Comparison of ENCODE assay signal across 7 cellular contexts in genomic region chr7:104980969-104981670, GRCh38. TPM values are rescaled to one million over a fixed set of nuclear protein-coding genes. Genes with fewer than 3 reads are reported as not detected.
DNase-seq lines count a peak whose midpoint lies in the region; ATAC-seq and TF ChIP-seq lines count a peak whose summit lies in the region.

No MANE protein-coding gene starts in this region.

- no peaks in the 10 kb centered on the region for H3K36me3 Mint-ChIP-seq in naive thymus-derived CD4-positive, alpha-beta T cell

- ATAC-seq in naive thymus-derived CD4-positive, alpha-beta T cell: peak; percentile 28
- ATAC-seq in GM21723 (IDR thresholded peaks at IDR 0.05; ENCODE audit: unreplicated experiment): no peak

- no peaks in the 10 kb centered on the region for H3K27me3 ChIP-seq in Peyer's patch
- no peaks in the 10 kb centered on the region for H3K27me3 ChIP-seq in naive thymus-derived CD4-positive, alpha-beta T cell (ENCODE audit: control insufficient read depth in 2 of 2, insufficient read depth in 2 of 2, low read length in 2 of 2)

- POLR2A ChIA-PET in naive thymus-derived CD4-positive, alpha-beta T cell (lab: Charles Lee): interaction anchor here (0.6 to 18.2 kb wide), 12 partner anchors 9 to 590 kb away, joined by 3 to 639 read pairs (median 4); partner anchors contain the start of genes KMT2E and SRPK2

- no peaks in the 10 kb centered on the region for H3K27me3 Mint-ChIP-seq in naive thymus-derived CD4-positive, alpha-beta T cell

- H3K4me1 ChIP-seq in Peyer's patch: peaks cover 0 to 71% (median 9%) of the 10 kb centered on the region in 4 donors
- peaks cover 16 to 21% of the 10 kb centered on the region in 2 donors for H3K4me1 ChIP-seq in naive thymus-derived CD4-positive, alpha-beta T cell (ENCODE audit: control insufficient read depth in 2 of 2, insufficient read depth in 2 of 2, low read length in 2 of 2)

- no peaks in the 10 kb centered on the region for H3K9me3 ChIP-seq in Peyer's patch
- H3K9me3 ChIP-seq in naive thymus-derived CD4-positive, alpha-beta T cell (ENCODE audit: control insufficient read depth in 2 of 3, low read length in 3 of 3): no peaks in the 10 kb centered on the region

- H3K4me1 Mint-ChIP-seq in naive thymus-derived CD4-positive, alpha-beta T cell: peaks cover 26 to 63% (median 44%) of the 10 kb centered on the region in 7 donors

- DNase-seq in EL (peak; percentile 63), LHCN-M2 (ENCODE audit: low read depth) (peak; percentile 72), Peyer's patch (no peak), dedifferentiated amniotic fluid mesenchymal stem cell (ENCODE audit: extremely low spot score) (peak; percentile 77), 8988T (no peak)
- peak in 7 of 9 donors; percentile 53 to 74 (median 71) for DNase-seq in naive thymus-derived CD4-positive, alpha-beta T cell

- CTCF ChIA-PET in naive thymus-derived CD4-positive, alpha-beta T cell (lab: Charles Lee): interaction anchor here (0.6 to 6.7 kb wide), 39 partner anchors 9 to 622 kb away, joined by 3 to 76 read pairs (median 4); partner anchors contain the start of gene KMT2E

- intact Hi-C loops in naive thymus-derived CD4-positive, alpha-beta T cell (cut with micrococcal nuclease): loop anchor here (1.0 to 5.0 kb wide), 15 partner anchors 24 to 608 kb away; partner anchors contain the start of genes RINT1 (in 1 of the 2) and SRPK2 (in 1 of the 2)

- H3K36me3 ChIP-seq in Peyer's patch: no peaks in the 10 kb centered on the region
- H3K36me3 ChIP-seq in naive thymus-derived CD4-positive, alpha-beta T cell (ENCODE audit: control insufficient read depth in 2 of 3, insufficient read depth in 3 of 3, low read length in 3 of 3): peaks cover 0 to 3% (median 0%) of the 10 kb centered on the region in 3 experiments

- H3K9me3 Mint-ChIP-seq in naive thymus-derived CD4-positive, alpha-beta T cell: no peaks in the 10 kb centered on the region

- H3K4me3 ChIP-seq in Peyer's patch: no peak overlapping the region
- no peak overlapping the region for H3K4me3 ChIP-seq in naive thymus-derived CD4-positive, alpha-beta T cell (ENCODE audit: low read length)

- H3K27ac ChIP-seq in Peyer's patch: peak overlapping the region in 2 of 4 donors; percentile 27 to 45
- H3K27ac ChIP-seq in naive thymus-derived CD4-positive, alpha-beta T cell (ENCODE audit: low read depth, low read length): peak overlapping the region; percentile 98

- peak overlapping the region in 7 of 9 donors; percentile 20 to 100 (median 74) for H3K27ac Mint-ChIP-seq in naive thymus-derived CD4-positive, alpha-beta T cell

- no peak overlapping the region for H3K4me3 Mint-ChIP-seq in naive thymus-derived CD4-positive, alpha-beta T cell

- peak; percentile 51 to 89 (median 82) for TF ChIP-seq CTCF in Peyer's patch (IDR thresholded peaks at IDR 0.05)

- TF ChIP-seq POLR2A in Peyer's patch (IDR thresholded peaks at IDR 0.05): no peak

RNA-seq across cellular contexts. Expression of gene KMT2E, which starts 32.9 kb away (rescaled TPM):
- total RNA-seq in LHCN-M2 (2014; rRNA removed): 51.9 and 52.1 TPM in 2 replicates
- polyA plus RNA-seq in LHCN-M2 (2012): 23.3 TPM
- 100 to 1,000 TPM in 3 of 4 donors, 10 to 100 TPM in 1; 88.6 to 170 (median 130) TPM for total RNA-seq in Peyer's patch
- total RNA-seq in naive thymus-derived CD4-positive, alpha-beta T cell: 100 to 1,000 TPM; 129 to 221 (median 186) TPM
- 100 to 1,000 TPM; 195 to 221 TPM for polyA plus RNA-seq in naive thymus-derived CD4-positive, alpha-beta T cell

Comparison
In these comparisons a context has a peak if more than half of its experiments do, and no peak if none do; other contexts are left out.
1. DNase-seq: peak in EL (single experiment), LHCN-M2 (single experiment), dedifferentiated amniotic fluid mesenchymal stem cell (single experiment) and naive thymus-derived CD4-positive, alpha-beta T cell (7 of 9); none in Peyer's patch (0 of 3) and 8988T (single experiment).